In the genomic region with DNA sequence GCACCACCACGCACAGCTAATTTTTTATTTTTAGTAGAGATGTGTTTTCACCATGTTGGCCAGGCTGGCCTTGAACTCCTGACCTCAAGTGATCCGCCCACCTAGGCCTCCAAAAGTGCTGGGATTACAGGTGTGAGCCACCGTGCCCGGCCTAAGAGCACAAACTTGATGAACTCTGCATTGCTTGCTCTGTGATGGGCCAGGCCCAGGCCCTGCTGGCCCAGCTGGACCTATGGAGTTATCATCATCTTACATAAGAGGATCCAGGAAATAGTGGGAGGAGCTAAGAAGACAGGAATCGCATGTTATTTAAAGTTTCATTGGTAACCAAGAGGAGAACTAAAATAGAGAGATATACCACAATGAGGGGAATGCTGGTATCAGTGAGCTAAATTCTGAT, we compare ENCODE assay signal across 1 cellular context.
TF ChIP-seq lines count a peak whose summit lies in the region.

No MANE protein-coding gene starts in this region.

TF ChIP-seq in HepG2, 621 proteins besides CTCF, POLR2A, EP300 and RAD21 (continued from another document and continues in another):
- TF ChIP-seq, protein P1, sequence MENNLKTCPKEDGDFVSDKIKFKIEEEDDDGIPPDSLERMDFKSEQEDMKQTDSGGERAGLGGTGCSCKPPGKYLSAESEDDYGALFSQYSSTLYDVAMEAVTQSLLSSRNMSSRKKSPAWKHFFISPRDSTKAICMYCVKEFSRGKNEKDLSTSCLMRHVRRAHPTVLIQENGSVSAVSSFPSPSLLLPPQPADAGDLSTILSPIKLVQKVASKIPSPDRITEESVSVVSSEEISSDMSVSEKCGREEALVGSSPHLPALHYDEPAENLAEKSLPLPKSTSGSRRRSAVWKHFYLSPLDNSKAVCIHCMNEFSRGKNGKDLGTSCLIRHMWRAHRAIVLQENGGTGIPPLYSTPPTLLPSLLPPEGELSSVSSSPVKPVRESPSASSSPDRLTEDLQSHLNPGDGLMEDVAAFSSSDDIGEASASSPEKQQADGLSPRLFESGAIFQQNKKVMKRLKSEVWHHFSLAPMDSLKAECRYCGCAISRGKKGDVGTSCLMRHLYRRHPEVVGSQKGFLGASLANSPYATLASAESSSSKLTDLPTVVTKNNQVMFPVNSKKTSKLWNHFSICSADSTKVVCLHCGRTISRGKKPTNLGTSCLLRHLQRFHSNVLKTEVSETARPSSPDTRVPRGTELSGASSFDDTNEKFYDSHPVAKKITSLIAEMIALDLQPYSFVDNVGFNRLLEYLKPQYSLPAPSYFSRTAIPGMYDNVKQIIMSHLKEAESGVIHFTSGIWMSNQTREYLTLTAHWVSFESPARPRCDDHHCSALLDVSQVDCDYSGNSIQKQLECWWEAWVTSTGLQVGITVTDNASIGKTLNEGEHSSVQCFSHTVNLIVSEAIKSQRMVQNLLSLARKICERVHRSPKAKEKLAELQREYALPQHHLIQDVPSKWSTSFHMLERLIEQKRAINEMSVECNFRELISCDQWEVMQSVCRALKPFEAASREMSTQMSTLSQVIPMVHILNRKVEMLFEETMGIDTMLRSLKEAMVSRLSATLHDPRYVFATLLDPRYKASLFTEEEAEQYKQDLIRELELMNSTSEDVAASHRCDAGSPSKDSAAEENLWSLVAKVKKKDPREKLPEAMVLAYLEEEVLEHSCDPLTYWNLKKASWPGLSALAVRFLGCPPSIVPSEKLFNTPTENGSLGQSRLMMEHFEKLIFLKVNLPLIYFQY (CRISPR knock-in tag; IDR thresholded peaks at IDR 0.05; ENCODE audit: borderline replicate concordance), result peak; percentile 61; the same call in 1 of the 2 replicates
- TF ChIP-seq TCF12 (IDR thresholded peaks at IDR 0.05) (no peak), TCF12 (CRISPR knock-in tag; IDR thresholded peaks at IDR 0.05) (no peak), RARG (CRISPR knock-in tag; IDR thresholded peaks at IDR 0.05; ENCODE audit: low read depth) (no peak), ZNF780A (CRISPR knock-in tag; IDR thresholded peaks at IDR 0.05) (no peak), ZFP41 (CRISPR knock-in tag; IDR thresholded peaks at IDR 0.05; ENCODE audit: borderline replicate concordance) (no peak), ZBTB1 (CRISPR knock-in tag; IDR thresholded peaks at IDR 0.05; ENCODE audit: borderline replicate concordance) (no peak), RXRA (CRISPR knock-in tag; IDR thresholded peaks at IDR 0.05) (peak; percentile 36; the same call in 1 of the 2 replicates), PITX1 (CRISPR knock-in tag; IDR thresholded peaks at IDR 0.05) (no peak), ZNF205 (CRISPR knock-in tag; IDR thresholded peaks at IDR 0.05) (no peak), NR2C2 (CRISPR knock-in tag; IDR thresholded peaks at IDR 0.05; ENCODE audit: borderline replicate concordance) (peak; percentile 53; the same call in 1 of the 2 replicates), RARA (CRISPR knock-in tag; IDR thresholded peaks at IDR 0.05) (peak; percentile 72), ZNF124 (CRISPR knock-in tag; IDR thresholded peaks at IDR 0.05) (no peak), NR2F6 (IDR thresholded peaks at IDR 0.05) (no peak), NR2F6 (CRISPR knock-in tag; IDR thresholded peaks at IDR 0.05) (peak; percentile 46; the same call in 1 of the 2 replicates), THYN1 (CRISPR knock-in tag; IDR thresholded peaks at IDR 0.05; ENCODE audit: borderline replicate concordance, low read depth) (no peak), RELA (CRISPR knock-in tag; IDR thresholded peaks at IDR 0.05) (no peak), FOXO1 (CRISPR knock-in tag; IDR thresholded peaks at IDR 0.05) (no peak), ARNTL (CRISPR knock-in tag; IDR thresholded peaks at IDR 0.05) (no peak), MXD4 (CRISPR knock-in tag; IDR thresholded peaks at IDR 0.05) (no peak), ZFX (CRISPR knock-in tag; IDR thresholded peaks at IDR 0.05; ENCODE audit: low read depth) (peak; percentile 54; the same call in 1 of the 2 replicates), NFKB2 (CRISPR knock-in tag; IDR thresholded peaks at IDR 0.05; ENCODE audit: borderline replicate concordance) (no peak), ZNF772 (CRISPR knock-in tag; IDR thresholded peaks at IDR 0.05) (no peak), ERF (CRISPR knock-in tag; IDR thresholded peaks at IDR 0.05) (no peak), ZNF614 (CRISPR knock-in tag; IDR thresholded peaks at IDR 0.05; ENCODE audit: borderline replicate concordance) (no peak), NR2F1 (CRISPR knock-in tag; IDR thresholded peaks at IDR 0.05) (peak in 1 of 2 experiments; percentile 47; a peak in 1 of 4 replicates), HDAC1 (CRISPR knock-in tag; IDR thresholded peaks at IDR 0.05) (no peak), ZNF136 (CRISPR knock-in tag; IDR thresholded peaks at IDR 0.05; ENCODE audit: low read depth) (no peak), SAP130 (CRISPR knock-in tag; IDR thresholded peaks at IDR 0.05; ENCODE audit: low read depth) (peak; percentile 24; the same call in 1 of the 2 replicates), ELF1 (CRISPR knock-in tag; IDR thresholded peaks at IDR 0.05) (no peak), ELF3 (CRISPR knock-in tag; IDR thresholded peaks at IDR 0.05) (no peak), ZZZ3 (CRISPR knock-in tag; IDR thresholded peaks at IDR 0.05; ENCODE audit: borderline replicate concordance) (no peak), ZKSCAN8 (CRISPR knock-in tag; IDR thresholded peaks at IDR 0.05; ENCODE audit: borderline replicate concordance) (no peak)
- TF ChIP-seq, protein P2, sequence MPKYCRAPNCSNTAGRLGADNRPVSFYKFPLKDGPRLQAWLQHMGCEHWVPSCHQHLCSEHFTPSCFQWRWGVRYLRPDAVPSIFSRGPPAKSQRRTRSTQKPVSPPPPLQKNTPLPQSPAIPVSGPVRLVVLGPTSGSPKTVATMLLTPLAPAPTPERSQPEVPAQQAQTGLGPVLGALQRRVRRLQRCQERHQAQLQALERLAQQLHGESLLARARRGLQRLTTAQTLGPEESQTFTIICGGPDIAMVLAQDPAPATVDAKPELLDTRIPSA (CRISPR knock-in tag; IDR thresholded peaks at IDR 0.05; ENCODE audit: borderline replicate concordance), result no peak
- TF ChIP-seq, protein P3, sequence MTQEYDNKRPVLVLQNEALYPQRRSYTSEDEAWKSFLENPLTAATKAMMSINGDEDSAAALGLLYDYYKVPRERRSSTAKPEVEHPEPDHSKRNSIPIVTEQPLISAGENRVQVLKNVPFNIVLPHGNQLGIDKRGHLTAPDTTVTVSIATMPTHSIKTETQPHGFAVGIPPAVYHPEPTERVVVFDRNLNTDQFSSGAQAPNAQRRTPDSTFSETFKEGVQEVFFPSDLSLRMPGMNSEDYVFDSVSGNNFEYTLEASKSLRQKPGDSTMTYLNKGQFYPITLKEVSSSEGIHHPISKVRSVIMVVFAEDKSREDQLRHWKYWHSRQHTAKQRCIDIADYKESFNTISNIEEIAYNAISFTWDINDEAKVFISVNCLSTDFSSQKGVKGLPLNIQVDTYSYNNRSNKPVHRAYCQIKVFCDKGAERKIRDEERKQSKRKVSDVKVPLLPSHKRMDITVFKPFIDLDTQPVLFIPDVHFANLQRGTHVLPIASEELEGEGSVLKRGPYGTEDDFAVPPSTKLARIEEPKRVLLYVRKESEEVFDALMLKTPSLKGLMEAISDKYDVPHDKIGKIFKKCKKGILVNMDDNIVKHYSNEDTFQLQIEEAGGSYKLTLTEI (CRISPR knock-in tag; conservative IDR thresholded peaks at IDR 0.05), result no peak
- TF ChIP-seq, protein P4, sequence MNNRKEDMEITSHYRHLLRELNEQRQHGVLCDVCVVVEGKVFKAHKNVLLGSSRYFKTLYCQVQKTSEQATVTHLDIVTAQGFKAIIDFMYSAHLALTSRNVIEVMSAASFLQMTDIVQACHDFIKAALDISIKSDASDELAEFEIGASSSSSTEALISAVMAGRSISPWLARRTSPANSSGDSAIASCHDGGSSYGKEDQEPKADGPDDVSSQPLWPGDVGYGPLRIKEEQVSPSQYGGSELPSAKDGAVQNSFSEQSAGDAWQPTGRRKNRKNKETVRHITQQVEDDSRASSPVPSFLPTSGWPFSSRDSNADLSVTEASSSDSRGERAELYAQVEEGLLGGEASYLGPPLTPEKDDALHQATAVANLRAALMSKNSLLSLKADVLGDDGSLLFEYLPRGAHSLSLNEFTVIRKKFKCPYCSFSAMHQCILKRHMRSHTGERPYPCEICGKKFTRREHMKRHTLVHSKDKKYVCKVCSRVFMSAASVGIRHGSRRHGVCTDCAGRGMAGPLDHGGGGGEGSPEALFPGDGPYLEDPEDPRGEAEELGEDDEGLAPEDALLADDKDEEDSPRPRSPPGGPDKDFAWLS (CRISPR knock-in tag; IDR thresholded peaks at IDR 0.05; ENCODE audit: borderline replicate concordance), result no peak
- TF ChIP-seq, protein P5, sequence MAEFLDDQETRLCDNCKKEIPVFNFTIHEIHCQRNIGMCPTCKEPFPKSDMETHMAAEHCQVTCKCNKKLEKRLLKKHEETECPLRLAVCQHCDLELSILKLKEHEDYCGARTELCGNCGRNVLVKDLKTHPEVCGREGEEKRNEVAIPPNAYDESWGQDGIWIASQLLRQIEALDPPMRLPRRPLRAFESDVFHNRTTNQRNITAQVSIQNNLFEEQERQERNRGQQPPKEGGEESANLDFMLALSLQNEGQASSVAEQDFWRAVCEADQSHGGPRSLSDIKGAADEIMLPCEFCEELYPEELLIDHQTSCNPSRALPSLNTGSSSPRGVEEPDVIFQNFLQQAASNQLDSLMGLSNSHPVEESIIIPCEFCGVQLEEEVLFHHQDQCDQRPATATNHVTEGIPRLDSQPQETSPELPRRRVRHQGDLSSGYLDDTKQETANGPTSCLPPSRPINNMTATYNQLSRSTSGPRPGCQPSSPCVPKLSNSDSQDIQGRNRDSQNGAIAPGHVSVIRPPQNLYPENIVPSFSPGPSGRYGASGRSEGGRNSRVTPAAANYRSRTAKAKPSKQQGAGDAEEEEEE (CRISPR knock-in tag; IDR thresholded peaks at IDR 0.05; ENCODE audit: borderline replicate concordance), result no peak
- TF ChIP-seq, protein P6, sequence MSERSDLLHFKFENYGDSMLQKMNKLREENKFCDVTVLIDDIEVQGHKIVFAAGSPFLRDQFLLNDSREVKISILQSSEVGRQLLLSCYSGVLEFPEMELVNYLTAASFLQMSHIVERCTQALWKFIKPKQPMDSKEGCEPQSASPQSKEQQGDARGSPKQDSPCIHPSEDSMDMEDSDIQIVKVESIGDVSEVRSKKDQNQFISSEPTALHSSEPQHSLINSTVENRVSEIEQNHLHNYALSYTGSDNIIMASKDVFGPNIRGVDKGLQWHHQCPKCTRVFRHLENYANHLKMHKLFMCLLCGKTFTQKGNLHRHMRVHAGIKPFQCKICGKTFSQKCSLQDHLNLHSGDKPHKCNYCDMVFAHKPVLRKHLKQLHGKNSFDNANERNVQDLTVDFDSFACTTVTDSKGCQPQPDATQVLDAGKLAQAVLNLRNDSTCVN (CRISPR knock-in tag; IDR thresholded peaks at IDR 0.05; ENCODE audit: borderline replicate concordance), result no peak
- TF ChIP-seq, protein P7, sequence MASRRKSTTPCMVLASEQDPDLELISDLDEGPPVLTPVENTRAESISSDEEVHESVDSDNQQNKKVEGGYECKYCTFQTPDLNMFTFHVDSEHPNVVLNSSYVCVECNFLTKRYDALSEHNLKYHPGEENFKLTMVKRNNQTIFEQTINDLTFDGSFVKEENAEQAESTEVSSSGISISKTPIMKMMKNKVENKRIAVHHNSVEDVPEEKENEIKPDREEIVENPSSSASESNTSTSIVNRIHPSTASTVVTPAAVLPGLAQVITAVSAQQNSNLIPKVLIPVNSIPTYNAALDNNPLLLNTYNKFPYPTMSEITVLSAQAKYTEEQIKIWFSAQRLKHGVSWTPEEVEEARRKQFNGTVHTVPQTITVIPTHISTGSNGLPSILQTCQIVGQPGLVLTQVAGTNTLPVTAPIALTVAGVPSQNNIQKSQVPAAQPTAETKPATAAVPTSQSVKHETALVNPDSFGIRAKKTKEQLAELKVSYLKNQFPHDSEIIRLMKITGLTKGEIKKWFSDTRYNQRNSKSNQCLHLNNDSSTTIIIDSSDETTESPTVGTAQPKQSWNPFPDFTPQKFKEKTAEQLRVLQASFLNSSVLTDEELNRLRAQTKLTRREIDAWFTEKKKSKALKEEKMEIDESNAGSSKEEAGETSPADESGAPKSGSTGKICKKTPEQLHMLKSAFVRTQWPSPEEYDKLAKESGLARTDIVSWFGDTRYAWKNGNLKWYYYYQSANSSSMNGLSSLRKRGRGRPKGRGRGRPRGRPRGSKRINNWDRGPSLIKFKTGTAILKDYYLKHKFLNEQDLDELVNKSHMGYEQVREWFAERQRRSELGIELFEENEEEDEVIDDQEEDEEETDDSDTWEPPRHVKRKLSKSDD (CRISPR knock-in tag; IDR thresholded peaks at IDR 0.05; ENCODE audit: low read depth), result no peak
- TF ChIP-seq, protein P8, sequence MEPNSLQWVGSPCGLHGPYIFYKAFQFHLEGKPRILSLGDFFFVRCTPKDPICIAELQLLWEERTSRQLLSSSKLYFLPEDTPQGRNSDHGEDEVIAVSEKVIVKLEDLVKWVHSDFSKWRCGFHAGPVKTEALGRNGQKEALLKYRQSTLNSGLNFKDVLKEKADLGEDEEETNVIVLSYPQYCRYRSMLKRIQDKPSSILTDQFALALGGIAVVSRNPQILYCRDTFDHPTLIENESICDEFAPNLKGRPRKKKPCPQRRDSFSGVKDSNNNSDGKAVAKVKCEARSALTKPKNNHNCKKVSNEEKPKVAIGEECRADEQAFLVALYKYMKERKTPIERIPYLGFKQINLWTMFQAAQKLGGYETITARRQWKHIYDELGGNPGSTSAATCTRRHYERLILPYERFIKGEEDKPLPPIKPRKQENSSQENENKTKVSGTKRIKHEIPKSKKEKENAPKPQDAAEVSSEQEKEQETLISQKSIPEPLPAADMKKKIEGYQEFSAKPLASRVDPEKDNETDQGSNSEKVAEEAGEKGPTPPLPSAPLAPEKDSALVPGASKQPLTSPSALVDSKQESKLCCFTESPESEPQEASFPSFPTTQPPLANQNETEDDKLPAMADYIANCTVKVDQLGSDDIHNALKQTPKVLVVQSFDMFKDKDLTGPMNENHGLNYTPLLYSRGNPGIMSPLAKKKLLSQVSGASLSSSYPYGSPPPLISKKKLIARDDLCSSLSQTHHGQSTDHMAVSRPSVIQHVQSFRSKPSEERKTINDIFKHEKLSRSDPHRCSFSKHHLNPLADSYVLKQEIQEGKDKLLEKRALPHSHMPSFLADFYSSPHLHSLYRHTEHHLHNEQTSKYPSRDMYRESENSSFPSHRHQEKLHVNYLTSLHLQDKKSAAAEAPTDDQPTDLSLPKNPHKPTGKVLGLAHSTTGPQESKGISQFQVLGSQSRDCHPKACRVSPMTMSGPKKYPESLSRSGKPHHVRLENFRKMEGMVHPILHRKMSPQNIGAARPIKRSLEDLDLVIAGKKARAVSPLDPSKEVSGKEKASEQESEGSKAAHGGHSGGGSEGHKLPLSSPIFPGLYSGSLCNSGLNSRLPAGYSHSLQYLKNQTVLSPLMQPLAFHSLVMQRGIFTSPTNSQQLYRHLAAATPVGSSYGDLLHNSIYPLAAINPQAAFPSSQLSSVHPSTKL (CRISPR knock-in tag; IDR thresholded peaks at IDR 0.05), result peak; percentile 26; the same call in 1 of the 2 replicates
- TF ChIP-seq, protein P9, sequence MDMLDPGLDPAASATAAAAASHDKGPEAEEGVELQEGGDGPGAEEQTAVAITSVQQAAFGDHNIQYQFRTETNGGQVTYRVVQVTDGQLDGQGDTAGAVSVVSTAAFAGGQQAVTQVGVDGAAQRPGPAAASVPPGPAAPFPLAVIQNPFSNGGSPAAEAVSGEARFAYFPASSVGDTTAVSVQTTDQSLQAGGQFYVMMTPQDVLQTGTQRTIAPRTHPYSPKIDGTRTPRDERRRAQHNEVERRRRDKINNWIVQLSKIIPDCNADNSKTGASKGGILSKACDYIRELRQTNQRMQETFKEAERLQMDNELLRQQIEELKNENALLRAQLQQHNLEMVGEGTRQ (IDR thresholded peaks at IDR 0.05; ENCODE audit: low read depth, low read length), result no peak
- TF ChIP-seq, protein P9 (CRISPR knock-in tag; IDR thresholded peaks at IDR 0.05; ENCODE audit: borderline replicate concordance), result no peak
